1 cellular context compared by ENCODE assay signal in genomic region chr1:228006034-228006792, GRCh38.
TF ChIP-seq lines count a peak whose summit lies in the region.

No MANE protein-coding gene starts in this region.

TF ChIP-seq in WTC11, 78 proteins besides CTCF, POLR2A, EP300 and RAD21 (continued from another document):
- TF ChIP-seq ZNF281 (CRISPR knock-in tag; IDR thresholded peaks at IDR 0.05) (no peak), ZNF532 (CRISPR knock-in tag; IDR thresholded peaks at IDR 0.05; ENCODE audit: borderline replicate concordance) (no peak), GTF2I (CRISPR knock-in tag; conservative IDR thresholded peaks at IDR 0.05) (no peak), TP53 (CRISPR knock-in tag; IDR thresholded peaks at IDR 0.05) (no peak), ZNF263 (CRISPR knock-in tag; IDR thresholded peaks at IDR 0.05; ENCODE audit: low read depth) (no peak), SP1 (CRISPR knock-in tag; conservative IDR thresholded peaks at IDR 0.05) (no peak), PRRX2 (CRISPR knock-in tag; IDR thresholded peaks at IDR 0.05) (no peak), RORB (CRISPR knock-in tag; IDR thresholded peaks at IDR 0.05) (no peak)
